12 cellular contexts compared by ENCODE assay signal in the genomic region with DNA sequence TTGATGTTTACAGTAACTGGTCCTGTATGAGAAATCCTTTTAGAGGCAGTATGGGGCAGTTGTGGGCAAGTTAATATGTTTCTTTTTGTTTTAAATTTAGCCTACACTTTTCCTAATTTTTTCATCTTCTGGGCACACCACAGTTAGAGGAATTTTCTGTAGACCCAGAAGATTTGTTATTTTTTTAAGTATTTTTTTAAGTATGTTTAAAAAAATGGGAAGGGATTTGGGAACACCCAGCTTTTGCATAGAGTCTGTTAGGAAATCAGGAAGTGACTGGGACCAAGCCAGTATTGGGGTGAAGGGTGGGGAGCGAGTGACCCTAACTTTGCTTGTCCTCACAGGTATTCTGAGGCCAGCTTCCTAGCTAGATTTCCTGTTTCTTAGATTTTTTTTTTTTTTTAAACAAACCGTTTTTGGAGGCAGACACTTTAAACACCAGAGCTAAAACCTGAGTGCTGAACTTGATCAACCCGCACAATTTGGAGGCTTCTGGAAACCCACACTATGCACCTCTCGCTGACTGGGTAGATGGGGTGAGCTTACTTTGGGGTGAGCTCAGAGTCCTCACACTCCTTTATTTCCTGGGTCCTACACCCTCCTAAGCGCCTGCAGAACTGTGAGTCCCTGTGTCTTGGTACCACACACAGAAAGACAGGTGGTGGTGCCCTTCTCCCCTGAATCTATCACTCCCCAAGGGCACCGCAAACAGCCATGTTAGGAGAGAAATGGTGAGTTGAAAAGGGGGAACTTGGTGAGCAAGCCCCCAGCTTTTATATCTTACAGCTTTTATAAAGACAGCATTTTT. TPM values are rescaled to one million over a fixed set of nuclear protein-coding genes. Genes with fewer than 3 reads are reported as not detected.
DNase-seq lines count a peak whose midpoint lies in the region; ATAC-seq and TF ChIP-seq lines count a peak whose summit lies in the region.
"Had no signal": no experiment of that assay in that cellular context is flagged by ENCODE, and none has a peak within 500 bp of the region (broad histone marks: within the 10 kb centered on the region; RNA-seq: fewer than 3 reads in every experiment).

No MANE protein-coding gene starts in this region.

- POLR2A ChIA-PET in RWPE1 (lab: Yijun Ruan, JAX; ENCODE audit: low non-redundant PET) = no interaction called here

- H3K36me3 Mint-ChIP-seq in endodermal cell (ENCODE audit: low read depth) = peaks cover 78% of the 10 kb centered on the region
- H3K36me3 Mint-ChIP-seq: WTC11 had no signal

- TF ChIP-seq EP300 in upper lobe of left lung (IDR thresholded peaks at IDR 0.05) = no peak

- no peak for DNase-seq in RWPE1 (ENCODE audit: low spot score)
- DNase-seq in endodermal cell = peak; percentile 59
- no peak for DNase-seq in mesendoderm
- peak in 1 of 2 donors; percentile 63 for DNase-seq in upper lobe of left lung
- no peak for DNase-seq in amniotic stem cell (lab: John Stamatoyannopoulos, UW)
- DNase-seq in MV-4-11 (lab: John Stamatoyannopoulos, UW) = no peak
- DNase-seq: NCI-H2227 treated with DMSO at 0.1 percent for 48 hours, SHP77 treated with DMSO at 0.1 percent for 48 hours had no signal

- no peaks in the 10 kb centered on the region for H3K79me1 ChIP-seq in mesendoderm (ENCODE audit: low read length)

- peak overlapping the region; percentile 76 for H3K4me2 ChIP-seq in mesendoderm (ENCODE audit: low read length)

- peak overlapping the region; percentile 96 for H3K56ac ChIP-seq in mesendoderm (ENCODE audit: low read length)

- TF ChIP-seq CTCF in RWPE1 (conservative IDR thresholded peaks at IDR 0.05; ENCODE audit: low read depth) (no peak), endodermal cell (conservative IDR thresholded peaks at IDR 0.05) (no peak), upper lobe of left lung (IDR thresholded peaks at IDR 0.05) (peak in 1 of 6 experiments; percentile 14)

- no peak overlapping the region for H2BK120ac ChIP-seq in mesendoderm (ENCODE audit: low read depth, low read length)

- no peaks in the 10 kb centered on the region for H3K4me1 ChIP-seq in endodermal cell (ENCODE audit: control insufficient read depth, insufficient read depth, low read length)
- H3K4me1 ChIP-seq in mesendoderm (ENCODE audit: control insufficient read depth, low read depth, low read length) = peaks cover 3% of the 10 kb centered on the region
- H3K4me1 ChIP-seq in upper lobe of left lung = peaks cover 10 to 55% (median 14%) of the 10 kb centered on the region in 4 donors

- peak overlapping the region; percentile 11 for H3K23ac ChIP-seq in mesendoderm (ENCODE audit: low read length)

- H3K9me3 Mint-ChIP-seq in endodermal cell = no peaks in the 10 kb centered on the region
- H3K9me3 Mint-ChIP-seq: WTC11 had no signal

- TF ChIP-seq POLR2A in upper lobe of left lung (IDR thresholded peaks at IDR 0.05) = no peak

- peak overlapping the region; percentile 95 for H3K27ac Mint-ChIP-seq in endodermal cell
- H3K27ac Mint-ChIP-seq: H9, WTC11 had no signal

- H2BK15ac ChIP-seq in mesendoderm (replicated peaks; ENCODE audit: low read depth) = no peak overlapping the region

- peaks cover 89% of the 10 kb centered on the region for H3K79me2 ChIP-seq in mesendoderm (ENCODE audit: control insufficient read depth, insufficient read depth, low read length)

- no peak overlapping the region for H2AK5ac ChIP-seq in mesendoderm (ENCODE audit: low read length)

- peaks cover 37% of the 10 kb centered on the region for H3K27me3 ChIP-seq in endodermal cell (ENCODE audit: control insufficient read depth, insufficient read depth, low read length, poor library complexity, severe bottlenecking)
- peaks cover 30% of the 10 kb centered on the region for H3K27me3 ChIP-seq in mesendoderm (ENCODE audit: insufficient read depth, low read length, poor library complexity)
- peaks cover 0 to 12% (median 1%) of the 10 kb centered on the region in 4 donors for H3K27me3 ChIP-seq in upper lobe of left lung

- peak overlapping the region; percentile 9 for H3K18ac ChIP-seq in mesendoderm (ENCODE audit: low read length)

- peak overlapping the region; percentile 99 for H3K9ac ChIP-seq in endodermal cell (ENCODE audit: extremely low read depth, low read length, poor library complexity, severe bottlenecking)
- peak overlapping the region; percentile 85 for H3K9ac ChIP-seq in mesendoderm (ENCODE audit: low read length)

- no peak for ATAC-seq in upper lobe of left lung (ENCODE audit: low FRiP score in 2 of 2)
- no peak for ATAC-seq in HG02763 (IDR thresholded peaks at IDR 0.05; ENCODE audit: unreplicated experiment)
- no peak for ATAC-seq in HG02885 (IDR thresholded peaks at IDR 0.05; ENCODE audit: poor library complexity, unreplicated experiment)
- ATAC-seq: WTC11 had no signal

- H4K8ac ChIP-seq in mesendoderm (ENCODE audit: low read depth, low read length) = no peak overlapping the region

- H3K36me3 ChIP-seq in endodermal cell (ENCODE audit: control insufficient read depth, insufficient read depth, low read length) = peaks cover 91% of the 10 kb centered on the region
- H3K36me3 ChIP-seq in mesendoderm (ENCODE audit: control insufficient read depth, insufficient read depth, low read length) = peaks cover 45% of the 10 kb centered on the region
- H3K36me3 ChIP-seq in upper lobe of left lung = peaks cover 0 to 19% (median 3%) of the 10 kb centered on the region in 4 donors

- H3K4me3 ChIP-seq in endodermal cell (ENCODE audit: low read length) (peak overlapping the region; percentile 99), mesendoderm (ENCODE audit: low read length) (peak overlapping the region; percentile 100), upper lobe of left lung (peak overlapping the region in 3 of 4 donors; percentile 70 to 78 (median 73))

- no peak overlapping the region for H3K4ac ChIP-seq in mesendoderm (ENCODE audit: low read depth, low read length)

- peak overlapping the region; percentile 98 for H3K4me3 Mint-ChIP-seq in endodermal cell
- H3K4me3 Mint-ChIP-seq: WTC11 had no signal

- peaks cover 29% of the 10 kb centered on the region for H3K4me1 Mint-ChIP-seq in endodermal cell

- H3K27ac ChIP-seq in RWPE1 = peak overlapping the region; percentile 47; the same call in 1 of the 2 replicates
- no peak overlapping the region for H3K27ac ChIP-seq in endodermal cell (ENCODE audit: low read depth, low read length)
- no peak overlapping the region for H3K27ac ChIP-seq in mesendoderm (ENCODE audit: low read depth, low read length)
- peak overlapping the region; percentile 94 to 98 (median 97) for H3K27ac ChIP-seq in upper lobe of left lung

- CTCF ChIA-PET in RWPE1 (lab: Yijun Ruan, JAX) = interaction anchor here (0.7 kb wide), 3 partner anchors 22 to 168 kb away, joined by 3 to 4 read pairs (median 3); no protein-coding TSS in a partner anchor

- H2BK5ac ChIP-seq in mesendoderm (ENCODE audit: low read length) = no peak overlapping the region

- H4K5ac ChIP-seq in mesendoderm (ENCODE audit: low read length) = no peak overlapping the region

- peaks cover 6% of the 10 kb centered on the region for H3K9me3 ChIP-seq in endodermal cell (ENCODE audit: control insufficient read depth, low read length)
- H3K9me3 ChIP-seq in upper lobe of left lung = no peaks in the 10 kb centered on the region

- 7 to 18% methylated on average over 3 to 5 of the region's 6 CpGs for WGBS in endodermal cell (ENCODE audit: insufficient coverage in 1 of 2, insufficient read length in 1 of 2), 2 experiments
- no CpG with 5 or more reads among the region's 6 CpGs for WGBS in mesendoderm (ENCODE audit: extremely low coverage, insufficient coverage, low lambda C conversion rate)
- WGBS in upper lobe of left lung, 2 donors = 41 to 42% methylated on average over 6 of the region's 6 CpGs

- H3K27me3 Mint-ChIP-seq in endodermal cell (ENCODE audit: insufficient read depth) = peaks cover 63% of the 10 kb centered on the region

RNA-seq across cellular contexts. Expression of a gene that starts 5.2 kb away (rescaled TPM):
- total RNA-seq in endodermal cell (100 to 1,000 TPM; 106 to 158 TPM), upper lobe of left lung (10 to 100 TPM; 29.7 to 52.8 (median 41.4) TPM)
- polyA plus RNA-seq in endodermal cell (2013, experiment 1 of 2) = 30.0 TPM
- polyA plus RNA-seq in endodermal cell (2013, experiment 2 of 2) = 39.3 TPM
- polyA plus RNA-seq in mesendoderm (2013, experiment 1 of 2) = 31.4 TPM
- 28.4 TPM for polyA plus RNA-seq in mesendoderm (2013, experiment 2 of 2)
- total RNA-seq: H9 had no signal

Comparison
In these comparisons a context has a peak if more than half of its experiments do, and no peak if none do; other contexts are left out.
1. H3K27ac ChIP-seq: peak in RWPE1 (single experiment) and upper lobe of left lung (4 of 4); none in endodermal cell (single experiment) and mesendoderm (single experiment).
2. Peak in every context shown above with its lines, with median percentiles within 50 percentile points of each other: H3K4me3 ChIP-seq.